1 cellular context compared by ENCODE assay signal in the genomic region with DNA sequence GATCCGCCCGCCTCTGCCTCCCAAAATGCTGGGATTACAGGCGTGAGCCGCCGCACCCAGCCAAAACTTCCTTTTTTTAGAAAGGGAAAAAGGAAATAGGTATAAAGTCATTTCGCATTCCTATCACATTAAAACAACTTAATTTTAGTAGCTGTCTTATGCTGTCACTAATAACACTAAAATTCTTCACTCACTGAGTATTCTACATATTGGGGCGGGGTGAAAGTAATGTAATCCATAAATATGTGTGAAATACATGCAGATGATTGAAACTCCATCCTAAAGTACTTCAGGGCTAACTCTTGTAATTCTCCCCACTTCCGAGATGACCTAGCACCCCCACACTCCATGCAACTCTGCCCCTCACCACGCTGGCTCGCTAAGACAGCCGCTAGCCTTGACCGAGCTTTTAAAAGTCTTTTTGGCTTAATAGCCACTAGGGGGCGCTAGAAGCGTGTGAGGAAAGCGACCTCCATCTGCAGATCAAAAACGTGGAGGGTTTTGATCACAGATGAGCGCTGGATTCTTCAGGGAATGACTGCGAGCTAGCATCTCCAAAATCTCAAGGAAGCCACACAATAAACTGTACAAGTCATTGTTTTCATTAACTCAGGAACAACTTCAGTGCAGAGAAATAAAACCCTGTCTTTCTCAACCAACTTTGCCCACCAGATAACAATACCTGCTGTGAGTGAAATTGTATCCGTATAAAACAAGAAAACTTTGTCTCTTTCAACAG.
TF ChIP-seq lines count a peak whose summit lies in the region.

No MANE protein-coding gene starts in this region.

TF ChIP-seq in K562, 482 proteins besides CTCF, POLR2A, EP300 and RAD21 (continued from another document):
- TF ChIP-seq ILF3 (IDR thresholded peaks at IDR 0.05; ENCODE audit: borderline replicate concordance) (no peak), ZNF408 (CRISPR knock-in tag; IDR thresholded peaks at IDR 0.05; ENCODE audit: low read depth) (no peak), C11orf30 (IDR thresholded peaks at IDR 0.05; ENCODE audit: low read depth) (no peak)
